42 cellular contexts compared by ENCODE assay signal in the genomic region with DNA sequence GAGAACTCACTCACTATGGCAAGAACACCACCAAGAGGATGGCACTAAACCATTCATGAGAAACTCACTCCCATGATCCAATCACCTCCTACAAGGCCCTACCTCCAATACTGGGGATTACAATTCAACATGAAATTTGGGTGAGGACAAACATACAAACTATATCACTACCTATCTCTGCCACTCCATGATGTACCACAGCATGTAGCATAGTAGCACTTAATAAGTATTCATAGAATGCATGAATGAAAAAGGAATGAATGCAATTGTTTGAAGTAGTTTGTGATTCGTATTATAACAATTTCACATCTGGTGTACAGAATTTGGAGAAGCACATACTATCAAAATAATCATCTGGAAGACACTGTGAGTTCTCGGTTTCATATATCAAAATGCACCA. TPM values are rescaled to one million over a fixed set of nuclear protein-coding genes. Genes with fewer than 3 reads are reported as not detected.
"Had no signal": no experiment of that assay in that cellular context is flagged by ENCODE, and none has a peak within 500 bp of the region (broad histone marks: within the 10 kb centered on the region; RNA-seq: fewer than 3 reads in every experiment).

No MANE protein-coding gene starts in this region.

- H3K4me3 ChIP-seq: adrenal gland, ascending aorta, body of pancreas, breast epithelium, cardiac muscle cell had no signal

- H3K36me3 Mint-ChIP-seq: activated naive CD4-positive, alpha-beta T cell treated with anti-CD3 and anti-CD28 coated beads, Interleukin-2, amount 10 ng/mL, durations not matched to agents 7 days and 5 days; activated naive CD4-positive, alpha-beta T cell treated with anti-CD3 and anti-CD28 coated beads, Interleukin-2, amount 50 U/mL, for 24 hours; brain had no signal

- H3K4me3 Mint-ChIP-seq: activated naive CD4-positive, alpha-beta T cell treated with anti-CD3 and anti-CD28 coated beads for 36 hours; activated naive CD4-positive, alpha-beta T cell treated with anti-CD3 and anti-CD28 coated beads, Interleukin-2, amount 10 ng/mL, durations not matched to agents 7 days and 5 days; activated naive CD4-positive, alpha-beta T cell treated with anti-CD3 and anti-CD28 coated beads, Interleukin-2, amount 50 U/mL, for 24 hours; activated naive CD8-positive, alpha-beta T cell; activated naive CD8-positive, alpha-beta T cell treated with anti-CD3 and anti-CD28 coated beads for 36 hours; activated naive CD8-positive, alpha-beta T cell treated with anti-CD3 and anti-CD28 coated beads, Interleukin-2, amount 10 ng/mL, durations not matched to agents 7 days and 5 days; activated naive CD8-positive, alpha-beta T cell treated with anti-CD3 and anti-CD28 coated beads, Interleukin-2, amount 50 U/mL, for 24 hours; activated T-cell treated with anti-CD3 and anti-CD28 coated beads, Interleukin-2, amount 50 U/mL, for 24 hours; activated T-cell treated with anti-CD3 and anti-CD28 coated beads, Interleukin-2, amount 50 U/mL, for 4 hours; activated T-cell treated with anti-CD3 and anti-CD28 coated beads, Interleukin-2, amount 50 U/mL, for 72 hours; activated T-helper 1 cell treated with anti-CD3 and anti-CD28 coated beads, Interleukin-12 subunit alpha, Interleukin-12 subunit beta, Interleukin-2, Interleukin-4 antibody, amounts not matched to agents 30 ng/mL and 10 ng/mL and 1 ng/mL, durations not matched to agents 14 hours and 24 hours and 36 hours; activated T-helper 17 cell treated with anti-CD3 and anti-CD28 coated beads, Interleukin-2, amount 50 U/mL, for 72 hours; brain; central memory CD8-positive, alpha-beta T cell had no signal

- H3K27ac Mint-ChIP-seq: activated naive CD4-positive, alpha-beta T cell treated with anti-CD3 and anti-CD28 coated beads for 36 hours; activated naive CD4-positive, alpha-beta T cell treated with anti-CD3 and anti-CD28 coated beads, Interleukin-2, amount 10 ng/mL, durations not matched to agents 7 days and 5 days; activated naive CD4-positive, alpha-beta T cell treated with anti-CD3 and anti-CD28 coated beads, Interleukin-2, amount 50 U/mL, for 24 hours; activated naive CD4-positive, alpha-beta T cell treated with anti-CD3 and anti-CD28 coated beads, Interleukin-2, amount 50 U/mL, for 72 hours; activated naive CD8-positive, alpha-beta T cell; activated naive CD8-positive, alpha-beta T cell treated with anti-CD3 and anti-CD28 coated beads for 36 hours; activated naive CD8-positive, alpha-beta T cell treated with anti-CD3 and anti-CD28 coated beads, Interleukin-2, amount 10 ng/mL, durations not matched to agents 7 days and 5 days; activated naive CD8-positive, alpha-beta T cell treated with anti-CD3 and anti-CD28 coated beads, Interleukin-2, amount 50 U/mL, for 24 hours; activated T-cell treated with anti-CD3 and anti-CD28 coated beads, Interleukin-2, amount 50 U/mL, for 24 hours; activated T-cell treated with anti-CD3 and anti-CD28 coated beads, Interleukin-2, amount 50 U/mL, for 72 hours; activated T-helper 1 cell treated with anti-CD3 and anti-CD28 coated beads, Interleukin-12 subunit alpha, Interleukin-12 subunit beta, Interleukin-2, Interleukin-4 antibody, amounts not matched to agents 30 ng/mL and 10 ng/mL and 1 ng/mL, durations not matched to agents 14 hours and 24 hours and 36 hours; activated T-helper 17 cell treated with anti-CD3 and anti-CD28 coated beads, Interleukin-2, amount 50 U/mL, for 72 hours; activated T-helper 2 cell treated with anti-CD3 and anti-CD28 coated beads, Interferon-gamma antibody, Interleukin-2, Interleukin-4, amounts not matched to agents 10 μg/mL and 5 μg/mL and 100 μg/mL, durations not matched to agents 14 hours and 24 hours and 36 hours; brain had no signal

- H3K27me3 ChIP-seq: adrenal gland, ascending aorta, body of pancreas, brain microvascular endothelial cell, breast epithelium, cardiac muscle cell had no signal

- H3K4me1 Mint-ChIP-seq: activated naive CD4-positive, alpha-beta T cell treated with anti-CD3 and anti-CD28 coated beads, Interleukin-2, amount 10 ng/mL, durations not matched to agents 7 days and 5 days; activated naive CD4-positive, alpha-beta T cell treated with anti-CD3 and anti-CD28 coated beads, Interleukin-2, amount 50 U/mL, for 24 hours; activated naive CD8-positive, alpha-beta T cell treated with anti-CD3 and anti-CD28 coated beads for 36 hours; activated naive CD8-positive, alpha-beta T cell treated with anti-CD3 and anti-CD28 coated beads, Interleukin-2, amount 10 ng/mL, durations not matched to agents 7 days and 5 days; activated naive CD8-positive, alpha-beta T cell treated with anti-CD3 and anti-CD28 coated beads, Interleukin-2, amount 50 U/mL, for 24 hours; activated T-helper 17 cell treated with anti-CD3 and anti-CD28 coated beads, Interleukin-2, amount 50 U/mL, for 72 hours; brain; central memory CD8-positive, alpha-beta T cell had no signal

- FAIRE-seq: astrocyte, bronchial epithelial cell had no signal

- H3K36me3 ChIP-seq: adrenal gland, ascending aorta, brain microvascular endothelial cell, breast epithelium, cardiac muscle cell had no signal

- H3K9me3 ChIP-seq: adrenal gland, ascending aorta had no signal

- H3K27ac ChIP-seq: adrenal gland, ascending aorta, body of pancreas, brain microvascular endothelial cell, breast epithelium, cardiac muscle cell had no signal

- DNase-seq: activated effector memory CD4-positive, alpha-beta T cell treated with anti-CD3 and anti-CD28 coated beads, Interleukin-2, amount 50 U/mL, for 16 hours; activated effector memory CD4-positive, alpha-beta T cell treated with Interleukin-2 at 50 U/mL for 16 hours; activated gamma-delta T cell; activated gamma-delta T cell treated with Interleukin-2 at 50 U/mL for 16 hours; activated naive CD4-positive, alpha-beta T cell; activated naive CD4-positive, alpha-beta T cell treated with anti-CD3 and anti-CD28 coated beads for 36 hours; activated naive CD4-positive, alpha-beta T cell treated with anti-CD3 and anti-CD28 coated beads, Interleukin-2, amount 10 ng/mL, durations not matched to agents 7 days and 5 days; activated naive CD4-positive, alpha-beta T cell treated with anti-CD3 and anti-CD28 coated beads, Interleukin-2, amount 50 U/mL, for 16 hours; activated naive CD4-positive, alpha-beta T cell treated with Interleukin-2 at 50 U/mL for 16 hours; activated naive CD8-positive, alpha-beta T cell treated with anti-CD3 and anti-CD28 coated beads for 36 hours; activated naive CD8-positive, alpha-beta T cell treated with anti-CD3 and anti-CD28 coated beads, Interleukin-2, amount 10 ng/mL, durations not matched to agents 7 days and 5 days; activated naive CD8-positive, alpha-beta T cell treated with anti-CD3 and anti-CD28 coated beads, Interleukin-2, amount 50 U/mL, for 24 hours; activated T-cell treated with anti-CD3 and anti-CD28 coated beads, Interleukin-2, amount 50 U/mL, for 1 hour; activated T-cell treated with anti-CD3 and anti-CD28 coated beads, Interleukin-2, amount 50 U/mL, for 24 hours; activated T-cell treated with anti-CD3 and anti-CD28 coated beads, Interleukin-2, amount 50 U/mL, for 4 hours; activated T-cell treated with anti-CD3 and anti-CD28 coated beads, Interleukin-2, amount 50 U/mL, for 48 hours; activated T-cell treated with anti-CD3 and anti-CD28 coated beads, Interleukin-2, amount 50 U/mL, for 72 hours; adrenal gland; amniotic stem cell; amygdala; anterior cingulate cortex; aorta; body of pancreas; brain microvascular endothelial cell; caudate nucleus; central memory CD4-positive, alpha-beta T cell; cerebellar nuclear complex had no signal

- ATAC-seq: activated naive CD4-positive, alpha-beta T cell treated with anti-CD3 and anti-CD28 coated beads, Interleukin-2, amount 50 U/mL, for 72 hours; activated naive CD8-positive, alpha-beta T cell treated with anti-CD3 and anti-CD28 coated beads, Interleukin-2, amount 50 U/mL, for 24 hours; activated T-cell treated with anti-CD3 and anti-CD28 coated beads, Interleukin-2, amount 50 U/mL, for 4 hours; activated T-cell treated with anti-CD3 and anti-CD28 coated beads, Interleukin-2, amount 50 U/mL, for 72 hours; activated T-helper 17 cell treated with anti-CD3 and anti-CD28 coated beads, Interleukin-2, amount 50 U/mL, for 72 hours; body of pancreas had no signal

- H3K4me1 ChIP-seq: adrenal gland, ascending aorta, body of pancreas, breast epithelium had no signal

RNA-seq across cellular contexts. Expression of a gene that starts 27.9 kb away (rescaled TPM):
- total RNA-seq: activated naive CD4-positive, alpha-beta T cell treated with anti-CD3 and anti-CD28 coated beads for 36 hours; activated naive CD8-positive, alpha-beta T cell treated with anti-CD3 and anti-CD28 coated beads for 36 hours; activated naive CD8-positive, alpha-beta T cell treated with anti-CD3 and anti-CD28 coated beads, Interleukin-2, amount 10 ng/mL, durations not matched to agents 7 days and 5 days; activated T-cell treated with anti-CD3 and anti-CD28 coated beads, Interleukin-2, amount 50 U/mL, for 4 hours; activated T-cell treated with anti-CD3 and anti-CD28 coated beads, Interleukin-2, amount 50 U/mL, for 72 hours; activated T-helper 1 cell treated with anti-CD3 and anti-CD28 coated beads, Interleukin-12 subunit alpha, Interleukin-12 subunit beta, Interleukin-2, Interleukin-4 antibody, amounts not matched to agents 30 ng/mL and 10 ng/mL and 1 ng/mL, durations not matched to agents 14 hours and 24 hours and 36 hours; activated T-helper 2 cell treated with anti-CD3 and anti-CD28 coated beads, Interferon-gamma antibody, Interleukin-2, Interleukin-4, amounts not matched to agents 10 μg/mL and 5 μg/mL and 100 μg/mL, durations not matched to agents 14 hours and 24 hours and 36 hours; aorta; ascending aorta; bronchial epithelial cell; chondrocyte had no signal
- polyA plus RNA-seq: adipose tissue, aorta, cardiac muscle cell had no signal
